ENCODE assay signal across 34 cellular contexts in genomic region chr1:105516068-105516467, GRCh38.
"Had no signal": no experiment of that assay in that cellular context is flagged by ENCODE, and none has a peak within 500 bp of the region (broad histone marks: within the 10 kb centered on the region; RNA-seq: fewer than 3 reads in every experiment).

No MANE protein-coding gene starts in this region.

- H3K27ac ChIP-seq: adrenal gland, ascending aorta, body of pancreas, brain microvascular endothelial cell, breast epithelium, cardiac muscle cell had no signal

- H3K4me3 ChIP-seq: adrenal gland, ascending aorta, body of pancreas, breast epithelium, cardiac muscle cell had no signal

- H3K4me1 ChIP-seq: adrenal gland, ascending aorta, body of pancreas, breast epithelium had no signal

- DNase-seq: activated effector memory CD4-positive, alpha-beta T cell treated with anti-CD3 and anti-CD28 coated beads, Interleukin-2, amount 50 U/mL, for 16 hours; activated effector memory CD4-positive, alpha-beta T cell treated with Interleukin-2 at 50 U/mL for 16 hours; activated gamma-delta T cell; activated gamma-delta T cell treated with Interleukin-2 at 50 U/mL for 16 hours; activated naive CD4-positive, alpha-beta T cell; activated naive CD4-positive, alpha-beta T cell treated with anti-CD3 and anti-CD28 coated beads for 36 hours; activated naive CD4-positive, alpha-beta T cell treated with anti-CD3 and anti-CD28 coated beads, Interleukin-2, amount 10 ng/mL, durations not matched to agents 7 days and 5 days; activated naive CD4-positive, alpha-beta T cell treated with anti-CD3 and anti-CD28 coated beads, Interleukin-2, amount 50 U/mL, for 16 hours; activated naive CD4-positive, alpha-beta T cell treated with Interleukin-2 at 50 U/mL for 16 hours; activated naive CD8-positive, alpha-beta T cell treated with anti-CD3 and anti-CD28 coated beads for 36 hours; activated naive CD8-positive, alpha-beta T cell treated with anti-CD3 and anti-CD28 coated beads, Interleukin-2, amount 10 ng/mL, durations not matched to agents 7 days and 5 days; activated naive CD8-positive, alpha-beta T cell treated with anti-CD3 and anti-CD28 coated beads, Interleukin-2, amount 50 U/mL, for 24 hours; activated T-cell treated with anti-CD3 and anti-CD28 coated beads, Interleukin-2, amount 50 U/mL, for 1 hour; activated T-cell treated with anti-CD3 and anti-CD28 coated beads, Interleukin-2, amount 50 U/mL, for 24 hours; activated T-cell treated with anti-CD3 and anti-CD28 coated beads, Interleukin-2, amount 50 U/mL, for 4 hours; activated T-cell treated with anti-CD3 and anti-CD28 coated beads, Interleukin-2, amount 50 U/mL, for 48 hours; activated T-cell treated with anti-CD3 and anti-CD28 coated beads, Interleukin-2, amount 50 U/mL, for 72 hours; adrenal gland; amniotic stem cell; amygdala; anterior cingulate cortex; aorta; body of pancreas; brain microvascular endothelial cell; caudate nucleus; central memory CD4-positive, alpha-beta T cell; cerebellar nuclear complex had no signal

- H3K9me3 ChIP-seq: adrenal gland, ascending aorta, body of pancreas, breast epithelium had no signal

- FAIRE-seq: astrocyte, bronchial epithelial cell had no signal

- ATAC-seq: activated naive CD4-positive, alpha-beta T cell treated with anti-CD3 and anti-CD28 coated beads, Interleukin-2, amount 50 U/mL, for 72 hours; activated naive CD8-positive, alpha-beta T cell treated with anti-CD3 and anti-CD28 coated beads, Interleukin-2, amount 50 U/mL, for 24 hours; activated T-cell treated with anti-CD3 and anti-CD28 coated beads, Interleukin-2, amount 50 U/mL, for 4 hours; activated T-cell treated with anti-CD3 and anti-CD28 coated beads, Interleukin-2, amount 50 U/mL, for 72 hours; activated T-helper 17 cell treated with anti-CD3 and anti-CD28 coated beads, Interleukin-2, amount 50 U/mL, for 72 hours; body of pancreas had no signal

- H3K36me3 ChIP-seq: adrenal gland, ascending aorta, brain microvascular endothelial cell, breast epithelium, cardiac muscle cell had no signal

- H3K27me3 ChIP-seq: adrenal gland, ascending aorta, body of pancreas, brain microvascular endothelial cell, breast epithelium, cardiac muscle cell had no signal
